Comparison of ENCODE assay signal across 2 cellular contexts in genomic region chr9:134031783-134032182, GRCh38.
TF ChIP-seq lines count a peak whose summit lies in the region.

No MANE protein-coding gene starts in this region.

TF ChIP-seq in HCT116, 20 proteins besides CTCF, POLR2A, EP300 and RAD21:
- TF ChIP-seq ZBTB33 (IDR thresholded peaks at IDR 0.05; ENCODE audit: extremely low read depth, insufficient replicate concordance, low read length) (no peak), EZH2phosphoT487 (IDR thresholded peaks at IDR 0.05; ENCODE audit: borderline replicate concordance) (no peak), SIN3A (IDR thresholded peaks at IDR 0.05; ENCODE audit: low read depth) (no peak), POLR2AphosphoS5 (IDR thresholded peaks at IDR 0.05; ENCODE audit: low read depth, low read length) (no peak), FOSL1 (IDR thresholded peaks at IDR 0.05; ENCODE audit: low read depth) (no peak), SP1 (IDR thresholded peaks at IDR 0.05; ENCODE audit: low read depth) (no peak), ZFX (IDR thresholded peaks at IDR 0.05) (no peak), TCF7L2 (IDR thresholded peaks at IDR 0.05; ENCODE audit: borderline replicate concordance, extremely low read depth, insufficient read depth, insufficient read length) (no peak), ATF3 (IDR thresholded peaks at IDR 0.05) (no peak), SRF (IDR thresholded peaks at IDR 0.05; ENCODE audit: low read depth) (no peak), ELF1 (IDR thresholded peaks at IDR 0.05; ENCODE audit: borderline replicate concordance, low read depth) (no peak), YY1 (IDR thresholded peaks at IDR 0.05; ENCODE audit: extremely low read depth, insufficient replicate concordance, low read depth, low read length) (no peak), ZNF274 (IDR thresholded peaks at IDR 0.05; ENCODE audit: low read depth, low read length) (no peak), MAX (IDR thresholded peaks at IDR 0.05) (no peak), EZH2 (IDR thresholded peaks at IDR 0.05) (no peak), REST (IDR thresholded peaks at IDR 0.05; ENCODE audit: low read depth) (no peak), CEBPB (IDR thresholded peaks at IDR 0.05; ENCODE audit: low read depth) (no peak), JUND (IDR thresholded peaks at IDR 0.05) (no peak), EGR1 (IDR thresholded peaks at IDR 0.05; ENCODE audit: low read depth) (no peak)

TF ChIP-seq in K562, 482 proteins besides CTCF, POLR2A, EP300 and RAD21:
- TF ChIP-seq SMARCC2 (IDR thresholded peaks at IDR 0.05; ENCODE audit: low read depth) (no peak), NUFIP1 (IDR thresholded peaks at IDR 0.05; ENCODE audit: partially characterized antibody) (no peak), HDAC8 (tag; IDR thresholded peaks at IDR 0.05) (no peak), ZNF511 (CRISPR knock-in tag; IDR thresholded peaks at IDR 0.05) (no peak), ZNF354B (CRISPR knock-in tag; IDR thresholded peaks at IDR 0.05) (no peak), ZNF609 (CRISPR knock-in tag; IDR thresholded peaks at IDR 0.05; ENCODE audit: borderline replicate concordance) (no peak), MITF (IDR thresholded peaks at IDR 0.05) (no peak), ZNF197 (CRISPR knock-in tag; IDR thresholded peaks at IDR 0.05; ENCODE audit: low read depth) (no peak), MED1 (CRISPR knock-in tag; IDR thresholded peaks at IDR 0.05; ENCODE audit: borderline replicate concordance) (no peak), POLR3G (IDR thresholded peaks at IDR 0.05; ENCODE audit: extremely low read depth, insufficient read length, insufficient replicate concordance) (no peak), SMAD3 (CRISPR knock-in tag; conservative IDR thresholded peaks at IDR 0.05) (no peak), RBM15 (IDR thresholded peaks at IDR 0.05; ENCODE audit: insufficient read depth, low read length) (no peak), C11orf30 (IDR thresholded peaks at IDR 0.05; ENCODE audit: low read depth) (no peak), ZKSCAN8 (CRISPR knock-in tag; IDR thresholded peaks at IDR 0.05) (no peak)
